9 cellular contexts compared by ENCODE assay signal in the genomic region with DNA sequence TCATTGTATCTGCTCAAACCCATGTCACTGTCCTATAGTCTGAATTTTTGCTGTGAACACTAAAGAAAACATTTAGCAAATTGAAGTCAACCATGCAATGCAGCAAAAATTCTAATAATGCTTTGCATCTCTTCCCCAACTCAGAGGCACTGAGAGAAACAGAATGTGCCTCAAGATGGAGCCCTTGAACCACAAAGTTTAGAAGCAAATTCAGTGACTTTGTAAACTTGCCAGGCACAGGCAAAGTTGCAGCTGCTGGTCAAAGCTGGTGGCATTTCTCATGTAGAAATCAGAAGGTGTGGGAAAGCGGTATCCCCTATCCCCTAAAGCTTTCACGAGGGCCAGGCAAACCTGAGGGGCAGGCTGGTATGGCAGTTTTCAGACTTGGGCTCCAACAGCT.
A peak's percentile ranks its signal among the peaks of the same experiment; 100 is the strongest.
DNase-seq lines count a peak whose midpoint lies in the region; ATAC-seq and TF ChIP-seq lines count a peak whose summit lies in the region.
"Had no signal": no experiment of that assay in that cellular context is flagged by ENCODE, and none has a peak within 500 bp of the region (broad histone marks: within the 10 kb centered on the region; RNA-seq: fewer than 3 reads in every experiment).

No MANE protein-coding gene starts in this region.

- H3K9me3 Mint-ChIP-seq in osteocyte (ENCODE audit: unreplicated experiment): peaks cover 11% of the 10 kb centered on the region
- H3K9me3 Mint-ChIP-seq: activated naive CD4-positive, alpha-beta T cell treated with anti-CD3 and anti-CD28 coated beads, Interleukin-2, amount 50 U/mL, for 24 hours had no signal

- DNase-seq in Right ventricle myocardium superior (no peak), Right ventricle myocardium inferior (ENCODE audit: missing footprints) (no peak), RWPE2 (ENCODE audit: low spot score) (no peak), fibroblast of mammary gland (ENCODE audit: low read depth) (peak; percentile 88), osteocyte (ENCODE audit: extremely low spot score, unreplicated experiment) (no peak), neuronal stem cell (ENCODE audit: low spot score) (no peak)
- no peak for DNase-seq in NK-92 treated with Interleukin-12 subunit alpha and Interleukin-12 subunit beta, amount 100 ng/mL, for 24 hours (lab: John Stamatoyannopoulos, UW)

- no peaks in the 10 kb centered on the region for H3K27me3 ChIP-seq in RWPE2 (ENCODE audit: insufficient read depth, poor library complexity, severe bottlenecking)
- H3K27me3 ChIP-seq in neuronal stem cell (ENCODE audit: control insufficient read depth in 3 of 3, insufficient read depth in 3 of 3, low read depth in 1 of 3, low read length in 3 of 3): no peaks in the 10 kb centered on the region

- no peak overlapping the region for H3K4me3 ChIP-seq in RWPE2 (ENCODE audit: severe bottlenecking)
- H3K4me3 ChIP-seq in fibroblast of mammary gland (ENCODE audit: control insufficient read depth, low read depth, low read length): no peak overlapping the region
- no peak overlapping the region for H3K4me3 ChIP-seq in neuronal stem cell (ENCODE audit: low read length in 2 of 2)

- no peak overlapping the region for H2BK120ac ChIP-seq in neuronal stem cell (ENCODE audit: low read depth, low read length)

- no peak overlapping the region for H2AFZ ChIP-seq in neuronal stem cell (ENCODE audit: low read length)

- no peak overlapping the region for H3K27ac Mint-ChIP-seq in osteocyte (ENCODE audit: unreplicated experiment)
- H3K27ac Mint-ChIP-seq: activated naive CD4-positive, alpha-beta T cell treated with anti-CD3 and anti-CD28 coated beads, Interleukin-2, amount 50 U/mL, for 24 hours had no signal

- H3K4me2 ChIP-seq in neuronal stem cell (ENCODE audit: insufficient read depth, low read length, poor library complexity, severe bottlenecking): no peak overlapping the region

- no peak overlapping the region for H3K9ac ChIP-seq in neuronal stem cell (ENCODE audit: low read depth, low read length, poor library complexity)

- no CpG with 5 or more reads among the region's 2 CpGs for WGBS in neuronal stem cell (ENCODE audit: extremely low coverage in 2 of 2, insufficient read length in 2 of 2, insufficient replicate concordance in 1 of 2), 2 donors

- no peaks in the 10 kb centered on the region for H3K79me1 ChIP-seq in neuronal stem cell (ENCODE audit: low read depth, low read length)

- H3K27ac ChIP-seq in RWPE2 (ENCODE audit: poor library complexity, severe bottlenecking) (peak overlapping the region; percentile 71), neuronal stem cell (replicated peaks; ENCODE audit: low read length) (no peak overlapping the region)

- intact Hi-C loops in Right ventricle myocardium superior (cut with DNase I) (no loop called here), Right ventricle myocardium inferior (cut with DNase I) (loop anchor here (5.0 kb wide), 3 partner anchors 185 to 520 kb away; no protein-coding TSS in a partner anchor)

- H2BK5ac ChIP-seq in neuronal stem cell (ENCODE audit: low read length): no peak overlapping the region

- no peaks in the 10 kb centered on the region for H3K36me3 Mint-ChIP-seq in osteocyte (ENCODE audit: unreplicated experiment)
- H3K36me3 Mint-ChIP-seq: activated naive CD4-positive, alpha-beta T cell treated with anti-CD3 and anti-CD28 coated beads, Interleukin-2, amount 50 U/mL, for 24 hours had no signal

- H2AK5ac ChIP-seq in neuronal stem cell (ENCODE audit: low read depth, low read length): no peak overlapping the region

- H3K4me1 ChIP-seq in RWPE2 (ENCODE audit: insufficient read depth, poor library complexity, severe bottlenecking) (peaks cover 8% of the 10 kb centered on the region), neuronal stem cell (ENCODE audit: control insufficient read depth in 2 of 2, insufficient read depth in 1 of 2, low read depth in 1 of 2, low read length in 2 of 2) (no peaks in the 10 kb centered on the region)

- no peak overlapping the region for H3K14ac ChIP-seq in neuronal stem cell (ENCODE audit: low read length)

- H2BK12ac ChIP-seq in neuronal stem cell (ENCODE audit: low read length): no peak overlapping the region

- H2BK15ac ChIP-seq in neuronal stem cell (ENCODE audit: low read length): no peak overlapping the region

- ATAC-seq in Right ventricle myocardium superior (ENCODE audit: poor library complexity): peak; percentile 57
- no peak for ATAC-seq in Right ventricle myocardium inferior
- peak; percentile 66; the same call in 2 of the 3 replicates for ATAC-seq in RWPE2 (ENCODE audit: low read depth)
- no peak for ATAC-seq in HG03139 (IDR thresholded peaks at IDR 0.05; ENCODE audit: unreplicated experiment)

- H4K91ac ChIP-seq in neuronal stem cell (ENCODE audit: low read depth, low read length, poor library complexity): no peak overlapping the region

- H4K8ac ChIP-seq in neuronal stem cell (ENCODE audit: low read depth, low read length): no peak overlapping the region

- peaks cover 11% of the 10 kb centered on the region for H3K4me1 Mint-ChIP-seq in osteocyte (ENCODE audit: unreplicated experiment)
- H3K4me1 Mint-ChIP-seq: activated naive CD4-positive, alpha-beta T cell treated with anti-CD3 and anti-CD28 coated beads, Interleukin-2, amount 50 U/mL, for 24 hours had no signal

- no peak overlapping the region for H3K4ac ChIP-seq in neuronal stem cell (ENCODE audit: low read length)

- H3K18ac ChIP-seq in neuronal stem cell (ENCODE audit: low read length): no peak overlapping the region

- no peak overlapping the region for H3K4me3 Mint-ChIP-seq in osteocyte (ENCODE audit: unreplicated experiment)
- H3K4me3 Mint-ChIP-seq: activated naive CD4-positive, alpha-beta T cell treated with anti-CD3 and anti-CD28 coated beads, Interleukin-2, amount 50 U/mL, for 24 hours had no signal

- no peak overlapping the region for H3K23ac ChIP-seq in neuronal stem cell (ENCODE audit: low read depth, low read length, poor library complexity)

- no peaks in the 10 kb centered on the region for H3K36me3 ChIP-seq in RWPE2 (ENCODE audit: low read depth)
- H3K36me3 ChIP-seq in neuronal stem cell (replicated peaks in 1 of 2; ENCODE audit: control insufficient read depth in 2 of 2, insufficient read depth in 2 of 2, low read length in 2 of 2): no peaks in the 10 kb centered on the region

- peak; percentile 62 for TF ChIP-seq CTCF in RWPE2 (IDR thresholded peaks at IDR 0.05; ENCODE audit: poor library complexity, severe bottlenecking)
- TF ChIP-seq CTCF in fibroblast of mammary gland (conservative IDR thresholded peaks at IDR 0.05; ENCODE audit: control insufficient read depth, insufficient read depth, low read depth, low read length): peak; percentile 61
- TF ChIP-seq CTCF in osteocyte (IDR thresholded peaks at IDR 0.05): peak; percentile 73

- H3K27me3 Mint-ChIP-seq in osteocyte (ENCODE audit: unreplicated experiment): no peaks in the 10 kb centered on the region

- no peaks in the 10 kb centered on the region for H3K9me3 ChIP-seq in RWPE2 (ENCODE audit: severe bottlenecking)
- H3K9me3 ChIP-seq in neuronal stem cell (replicated peaks in 1 of 2; ENCODE audit: control insufficient read depth in 2 of 2, insufficient read depth in 1 of 2, low read depth in 1 of 2, low read length in 2 of 2): no peaks in the 10 kb centered on the region

Comparison
In these comparisons a context has a peak if more than half of its experiments do, and no peak if none do; other contexts are left out.
1. ATAC-seq: peak in Right ventricle myocardium superior (single experiment) and RWPE2 (single experiment); none in Right ventricle myocardium inferior (single experiment) and HG03139 (single experiment).
2. Peak in every context shown above with its lines, with median percentiles within 50 percentile points of each other: CTCF ChIP-seq.